ENCODE assay signal across 1 cellular context in genomic region chr16:4689864-4690704, GRCh38.
TF ChIP-seq lines count a peak whose summit lies in the region.

No MANE protein-coding gene starts in this region.

TF ChIP-seq in HCT116, 20 proteins besides CTCF, POLR2A, EP300 and RAD21 (continued from another document):
- TF ChIP-seq ATF3 (IDR thresholded peaks at IDR 0.05) (no peak), POLR2AphosphoS5 (IDR thresholded peaks at IDR 0.05; ENCODE audit: low read depth, low read length) (no peak), EZH2phosphoT487 (IDR thresholded peaks at IDR 0.05; ENCODE audit: borderline replicate concordance) (no peak), ZFX (IDR thresholded peaks at IDR 0.05) (no peak), JUND (IDR thresholded peaks at IDR 0.05) (no peak), SIN3A (IDR thresholded peaks at IDR 0.05; ENCODE audit: low read depth) (no peak), ZBTB33 (IDR thresholded peaks at IDR 0.05; ENCODE audit: extremely low read depth, insufficient replicate concordance, low read length) (no peak), TCF7L2 (IDR thresholded peaks at IDR 0.05; ENCODE audit: borderline replicate concordance, extremely low read depth, insufficient read depth, insufficient read length) (no peak)
